In the genomic region with DNA sequence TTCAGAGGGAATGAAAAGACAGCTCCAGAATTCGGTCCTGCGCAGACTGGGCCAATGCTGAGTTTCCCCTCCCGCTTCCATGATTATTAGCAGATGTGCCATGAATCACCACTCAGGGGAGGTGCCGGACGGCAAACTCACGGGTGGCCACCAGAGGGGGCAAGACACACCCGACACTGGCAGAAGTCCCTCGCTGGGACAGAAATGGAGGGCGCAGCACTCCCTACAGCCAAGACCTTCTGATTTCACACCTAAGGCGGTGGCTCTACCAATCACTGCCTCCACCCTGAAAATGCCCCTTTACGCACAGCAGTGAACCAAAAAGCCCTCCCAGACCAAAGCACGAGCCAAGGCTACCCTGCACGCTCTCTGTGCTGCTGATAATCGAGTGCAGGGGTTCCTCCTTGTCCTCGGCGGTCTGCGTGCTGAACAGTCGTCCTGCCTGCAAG, we compare ENCODE assay signal across 8 cellular contexts. TPM values are rescaled to one million over a fixed set of nuclear protein-coding genes. Genes with fewer than 3 reads are reported as not detected.
DNase-seq lines count a peak whose midpoint lies in the region; ATAC-seq and TF ChIP-seq lines count a peak whose summit lies in the region.

No MANE protein-coding gene starts in this region.

- intact Hi-C loops in activated B cell treated with CpG ODN at 0.5 μM for 24 hours (cut with micrococcal nuclease): loop anchor here (1.0 kb wide), 4 partner anchors 27 to 564 kb away; partner anchors contain the start of genes CREBBP and TRAP1
- intact Hi-C loops in breast epithelium (cut with DNase I; ENCODE audit: low total_unique reads): no loop called here

- no peaks in the 10 kb centered on the region for H3K9me3 ChIP-seq in breast epithelium
- no peaks in the 10 kb centered on the region for H3K9me3 ChIP-seq in smooth muscle cell (replicated peaks; ENCODE audit: low read depth)

- no peak overlapping the region for H3K4me3 Mint-ChIP-seq in activated B cell treated with CpG ODN at 0.5 μM for 24 hours

- H3K36me3 ChIP-seq in breast epithelium: no peaks in the 10 kb centered on the region
- no peaks in the 10 kb centered on the region for H3K36me3 ChIP-seq in smooth muscle cell (ENCODE audit: low read depth)

- H3K4me1 ChIP-seq in breast epithelium: no peaks in the 10 kb centered on the region
- H3K4me1 ChIP-seq in smooth muscle cell (ENCODE audit: low read depth): no peaks in the 10 kb centered on the region

- no peaks in the 10 kb centered on the region for H3K27me3 Mint-ChIP-seq in activated B cell treated with CpG ODN at 0.5 μM for 24 hours

- no peaks in the 10 kb centered on the region for H3K9me3 Mint-ChIP-seq in activated B cell treated with CpG ODN at 0.5 μM for 24 hours

- TF ChIP-seq CTCF in activated B cell treated with CpG ODN at 0.5 μM for 24 hours (IDR thresholded peaks at IDR 0.05) (peak; percentile 50), breast epithelium (IDR thresholded peaks at IDR 0.05) (peak; percentile 85 to 91 (median 88)), smooth muscle cell (IDR thresholded peaks at IDR 0.05; ENCODE audit: borderline replicate concordance, insufficient read depth, poor library complexity, severe bottlenecking) (peak; percentile 88)

- DNase-seq in DMS53 (lab: John Stamatoyannopoulos, UW) (peak; percentile 83), NCI-H2171 treated with DMSO at 0.1 percent for 48 hours (lab: John Stamatoyannopoulos, UW) (peak; percentile 67), activated B cell treated with CpG ODN at 0.5 μM for 24 hours (peak; percentile 74), breast epithelium (ENCODE audit: low spot score in 2 of 2) (peak; percentile 87), inferior parietal cortex (ENCODE audit: extremely low spot score) (peak; percentile 91), smooth muscle cell (lab: John Stamatoyannopoulos, UW; ENCODE audit: unreplicated experiment) (peak; percentile 81)

- H3K4me1 Mint-ChIP-seq in activated B cell treated with CpG ODN at 0.5 μM for 24 hours: peaks cover 8% of the 10 kb centered on the region

- H3K9ac ChIP-seq in smooth muscle cell (ENCODE audit: low read depth): no peak overlapping the region

- no peaks in the 10 kb centered on the region for H3K79me2 ChIP-seq in smooth muscle cell (ENCODE audit: low read depth)

- H2AFZ ChIP-seq in smooth muscle cell (ENCODE audit: low read depth): no peak overlapping the region

- no peaks in the 10 kb centered on the region for H3F3A ChIP-seq in smooth muscle cell (ENCODE audit: low read depth)

- no peaks in the 10 kb centered on the region for H4K20me1 ChIP-seq in smooth muscle cell (ENCODE audit: low read depth)

- CTCF ChIA-PET in activated B cell treated with CpG ODN at 0.5 μM for 24 hours (lab: Charles Lee): interaction anchor here (2.3 kb wide), 1 partner anchor 188 kb away, joined by 7 read pairs; no protein-coding TSS in a partner anchor

- TF ChIP-seq POLR2A in breast epithelium (IDR thresholded peaks at IDR 0.05) (no peak), GM18505 (IDR thresholded peaks at IDR 0.05; ENCODE audit: borderline replicate concordance, extremely low read depth, insufficient read depth, insufficient read length) (no peak)

- 37% methylated on average over 18 of the region's 18 CpGs for WGBS in smooth muscle cell (ENCODE audit: low lambda C conversion rate)

- POLR2A ChIA-PET in activated B cell treated with CpG ODN at 0.5 μM for 24 hours (lab: Charles Lee): interaction anchor here (1.1 kb wide), 1 partner anchor 186 kb away, joined by 3 read pairs; no protein-coding TSS in a partner anchor

- peak overlapping the region; percentile 34 to 71 for H3K27ac ChIP-seq in breast epithelium
- H3K27ac ChIP-seq in smooth muscle cell (ENCODE audit: low read depth): peak overlapping the region; percentile 39

- peaks cover 40% of the 10 kb centered on the region for H3K36me3 Mint-ChIP-seq in activated B cell treated with CpG ODN at 0.5 μM for 24 hours (ENCODE audit: low read depth)

- peak overlapping the region; percentile 53 for H3K4me2 ChIP-seq in smooth muscle cell

- H3K27ac Mint-ChIP-seq in activated B cell treated with CpG ODN at 0.5 μM for 24 hours: no peak overlapping the region

- H3K4me3 ChIP-seq in breast epithelium (peak overlapping the region; percentile 30 to 60 (median 39)), smooth muscle cell (no peak overlapping the region)

- H3K27me3 ChIP-seq in breast epithelium: no peaks in the 10 kb centered on the region
- H3K27me3 ChIP-seq in smooth muscle cell (ENCODE audit: low read depth): no peaks in the 10 kb centered on the region

- peak; percentile 47 for ATAC-seq in HG02623 (IDR thresholded peaks at IDR 0.05; ENCODE audit: unreplicated experiment)
- peak; percentile 100 for ATAC-seq in activated B cell treated with CpG ODN at 0.5 μM for 24 hours (ENCODE audit: low read depth)
- no peak for ATAC-seq in GM18505 (IDR thresholded peaks at IDR 0.05; ENCODE audit: unreplicated experiment)

RNA-seq across cellular contexts. Expression of gene TRAP1, which starts 26.8 kb away (rescaled TPM):
- total RNA-seq in activated B cell treated with CpG ODN at 0.5 μM for 24 hours (78.7 and 82.2 TPM in 2 replicates), breast epithelium (10 to 100 TPM; 44.8 to 69.5 (median 51.4) TPM), smooth muscle cell (37.7 and 41.5 TPM in 2 replicates)
- 46.6 and 64.0 TPM in 2 replicates for polyA plus RNA-seq in smooth muscle cell

RNA-seq across cellular contexts. Expression of gene DNASE1, which starts 36.0 kb away (rescaled TPM):
- total RNA-seq in activated B cell treated with CpG ODN at 0.5 μM for 24 hours (25.6 and 28.5 TPM in 2 replicates), breast epithelium (10 to 100 TPM; 15.8 to 30.0 (median 23.6) TPM), smooth muscle cell (21.9 and 37.8 TPM in 2 replicates)
- 8.1 and 11.9 TPM in 2 replicates for polyA plus RNA-seq in smooth muscle cell
